Comparison of ENCODE assay signal across 30 cellular contexts in genomic region chr4:87204559-87204958, GRCh38.
"Had no signal": no experiment of that assay in that cellular context is flagged by ENCODE, and none has a peak within 500 bp of the region (broad histone marks: within the 10 kb centered on the region; RNA-seq: fewer than 3 reads in every experiment).

No MANE protein-coding gene starts in this region.

- ATAC-seq: activated CD4-positive, alpha-beta T cell treated with anti-CD3 and anti-CD28 coated beads for 36 hours; activated CD4-positive, CD25-positive, alpha-beta regulatory T cell treated with anti-CD3 and anti-CD28 coated beads, Interleukin-2, amount 50 U/mL, for 24 hours; activated CD8-positive, alpha-beta memory T cell treated with anti-CD3 and anti-CD28 coated beads, Interleukin-2, amount 10 ng/mL, durations not matched to agents 7 days and 5 days; activated CD8-positive, alpha-beta T cell treated with anti-CD3 and anti-CD28 coated beads, Interleukin-2, amount 10 ng/mL, durations not matched to agents 7 days and 5 days; activated naive CD8-positive, alpha-beta T cell treated with anti-CD3 and anti-CD28 coated beads, Interleukin-2, amount 50 U/mL, for 24 hours; body of pancreas; WTC11 had no signal

- H3K27ac ChIP-seq: body of pancreas, brain microvascular endothelial cell, breast epithelium, WERI-Rb-1 had no signal

- H3K27me3 ChIP-seq: body of pancreas, brain microvascular endothelial cell, breast epithelium had no signal

- H3K4me3 ChIP-seq: body of pancreas, breast epithelium had no signal

- H3K9me3 ChIP-seq: body of pancreas, breast epithelium had no signal

- DNase-seq: activated CD4-positive, alpha-beta memory T cell treated with anti-CD3 and anti-CD28 coated beads, Interleukin-2, amount 10 ng/mL, durations not matched to agents 7 days and 5 days; activated CD4-positive, alpha-beta T cell treated with anti-CD3 and anti-CD28 coated beads for 1 hour; activated CD4-positive, alpha-beta T cell treated with anti-CD3 and anti-CD28 coated beads for 36 hours; activated CD4-positive, alpha-beta T cell treated with anti-CD3 and anti-CD28 coated beads for 48 hours; activated CD4-positive, alpha-beta T cell treated with anti-CD3 and anti-CD28 coated beads, Interleukin-2, amount 50 U/mL, for 48 hours; activated CD4-positive, CD25-positive, alpha-beta regulatory T cell; activated CD8-positive, alpha-beta memory T cell treated with anti-CD3 and anti-CD28 coated beads for 24 hours; activated CD8-positive, alpha-beta memory T cell treated with anti-CD3 and anti-CD28 coated beads, Interleukin-2, amount 10 ng/mL, durations not matched to agents 7 days and 5 days; activated CD8-positive, alpha-beta memory T cell treated with anti-CD3 and anti-CD28 coated beads, Interleukin-2, amount 50 U/mL, for 48 hours; activated CD8-positive, alpha-beta T cell treated with anti-CD3 and anti-CD28 coated beads, Interleukin-2, amount 10 ng/mL, durations not matched to agents 7 days and 5 days; activated effector memory CD4-positive, alpha-beta T cell treated with Interleukin-2 at 50 U/mL for 16 hours; activated gamma-delta T cell; activated naive CD4-positive, alpha-beta T cell treated with anti-CD3 and anti-CD28 coated beads, Interleukin-2, amount 10 ng/mL, durations not matched to agents 7 days and 5 days; activated naive CD4-positive, alpha-beta T cell treated with Interleukin-2 at 50 U/mL for 16 hours; activated naive CD8-positive, alpha-beta T cell treated with anti-CD3 and anti-CD28 coated beads, Interleukin-2, amount 10 ng/mL, durations not matched to agents 7 days and 5 days; activated naive CD8-positive, alpha-beta T cell treated with anti-CD3 and anti-CD28 coated beads, Interleukin-2, amount 50 U/mL, for 24 hours; activated T-cell treated with anti-CD3 and anti-CD28 coated beads, Interleukin-2, amount 50 U/mL, for 24 hours; activated T-cell treated with anti-CD3 and anti-CD28 coated beads, Interleukin-2, amount 50 U/mL, for 48 hours; amniotic stem cell; aorta; body of pancreas; brain microvascular endothelial cell; central memory CD4-positive, alpha-beta T cell; T-helper 1 cell; T-helper 2 cell; T-helper 9 cell; WERI-Rb-1 had no signal

- H3K36me3 ChIP-seq: brain microvascular endothelial cell, breast epithelium had no signal

- H3K4me1 ChIP-seq: body of pancreas, breast epithelium had no signal
